Comparison of ENCODE assay signal across 33 cellular contexts in the genomic region with DNA sequence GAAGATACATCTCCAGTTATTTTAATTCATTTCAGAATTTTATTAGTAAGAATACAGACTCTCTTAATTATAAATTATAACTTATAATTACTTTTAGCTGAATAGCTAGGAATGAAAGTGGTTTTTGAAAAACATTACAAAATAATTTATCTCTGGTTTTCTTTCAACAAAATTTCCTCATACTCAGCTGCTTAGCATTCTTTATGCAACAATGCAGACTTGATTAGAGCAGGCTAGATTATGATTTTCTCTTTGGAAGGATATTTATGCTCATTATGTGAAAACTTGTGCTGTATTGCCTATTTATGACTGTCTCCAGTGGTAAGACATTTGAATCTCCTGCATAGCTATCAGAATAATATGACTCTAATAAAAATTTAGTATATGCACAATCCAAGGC.
"Had no signal": no experiment of that assay in that cellular context is flagged by ENCODE, and none has a peak within 500 bp of the region (broad histone marks: within the 10 kb centered on the region; RNA-seq: fewer than 3 reads in every experiment).

No MANE protein-coding gene starts in this region.

- H3K27me3 ChIP-seq: MG63 had no signal

- H3K9me3 ChIP-seq: MG63 had no signal

- H3K36me3 ChIP-seq: MG63 had no signal

- DNase-seq: Karpas-422, Kasumi-1, MG63, MM.1S, MV-4-11, NCI-H1048, NCI-H1092, NCI-H1092 treated with DMSO at 0.1 percent for 48 hours, NCI-H1105, NCI-H1105 treated with DMSO at 0.1 percent for 48 hours, NCI-H1417, NCI-H1417 treated with DMSO at 0.1 percent for 48 hours, NCI-H1436, NCI-H1436 treated with DMSO at 0.1 percent for 48 hours, NCI-H146, NCI-H1694, NCI-H1694 treated with DMSO at 0.1 percent for 48 hours, NCI-H187, NCI-H187 treated with DMSO at 0.1 percent for 48 hours, NCI-H1930, NCI-H2029, NCI-H2029 treated with DMSO at 0.1 percent for 48 hours, NCI-H2081, NCI-H2081 treated with DMSO at 0.1 percent for 48 hours, NCI-H2107, NCI-H2171, NCI-H2171 treated with DMSO at 0.1 percent for 48 hours, NCI-H2227 treated with DMSO at 0.1 percent for 48 hours, NCI-H226, NCI-H345, NCI-H446 treated with DMSO at 0.1 percent for 48 hours, NCI-H510A had no signal

- H3K27ac ChIP-seq: KMS-11 had no signal

- H3K4me2 ChIP-seq: KMS-11 had no signal

- H3K9ac ChIP-seq: KMS-11 had no signal

- H3K4me3 ChIP-seq: MG63 had no signal
